ENCODE assay signal across 27 cellular contexts in genomic region chr3:3686907-3687648, GRCh38.
"Had no signal": no experiment of that assay in that cellular context is flagged by ENCODE, and none has a peak within 500 bp of the region (broad histone marks: within the 10 kb centered on the region; RNA-seq: fewer than 3 reads in every experiment).

No MANE protein-coding gene starts in this region.

- ATAC-seq: activated CD8-positive, alpha-beta memory T cell treated with anti-CD3 and anti-CD28 coated beads, Interleukin-2, amount 10 ng/mL, durations not matched to agents 7 days and 5 days; K562; T-helper 17 cell had no signal

- H3K4me3 ChIP-seq: cardiac muscle cell, K562, PC-9 had no signal

- H3K36me3 ChIP-seq: brain microvascular endothelial cell, cardiac muscle cell had no signal

- H3K36me3 Mint-ChIP-seq: activated CD8-positive, alpha-beta memory T cell treated with anti-CD3 and anti-CD28 coated beads, Interleukin-2, amount 10 ng/mL, durations not matched to agents 7 days and 5 days had no signal

- FAIRE-seq: astrocyte, K562 had no signal

- H3K27me3 Mint-ChIP-seq: activated B cell treated with CpG ODN at 0.5 μM for 24 hours; activated CD4-positive, alpha-beta T cell treated with anti-CD3 and anti-CD28 coated beads, Interleukin-2, amount 10 ng/mL, durations not matched to agents 24 days and 14 days; activated CD8-positive, alpha-beta memory T cell treated with anti-CD3 and anti-CD28 coated beads, Interleukin-2, amount 10 ng/mL, durations not matched to agents 7 days and 5 days; activated naive CD4-positive, alpha-beta T cell treated with anti-CD3 and anti-CD28 coated beads, Interleukin-2, amount 50 U/mL, for 24 hours; activated T-cell treated with anti-CD3 and anti-CD28 coated beads, Interleukin-2, amount 50 U/mL, for 24 hours; T-helper 17 cell had no signal

- H2AFZ ChIP-seq: PC-9 had no signal

- DNase-seq: activated B cell treated with CpG ODN at 0.5 μM for 24 hours; activated CD4-positive, alpha-beta T cell treated with anti-CD3 and anti-CD28 coated beads for 1 hour; activated CD4-positive, alpha-beta T cell treated with anti-CD3 and anti-CD28 coated beads, Interleukin-2, amount 10 ng/mL, durations not matched to agents 24 days and 14 days; activated CD4-positive, alpha-beta T cell treated with anti-CD3 and anti-CD28 coated beads, Interleukin-2, amount 50 U/mL, for 48 hours; activated CD8-positive, alpha-beta memory T cell treated with anti-CD3 and anti-CD28 coated beads, Interleukin-2, amount 10 ng/mL, durations not matched to agents 7 days and 5 days; activated effector memory CD4-positive, alpha-beta T cell treated with Interleukin-2 at 50 U/mL for 16 hours; activated naive CD4-positive, alpha-beta T cell; activated T-cell treated with anti-CD3 and anti-CD28 coated beads, Interleukin-2, amount 50 U/mL, for 24 hours; amygdala; brain microvascular endothelial cell; Karpas-422; NCI-H1105; NCI-H1436; NCI-H1694 treated with DMSO at 0.1 percent for 48 hours; NCI-H2029 treated with DMSO at 0.1 percent for 48 hours; NCI-H510A treated with DMSO at 0.1 percent for 48 hours; NCI-H69; NK-92 treated with Interleukin-12 subunit alpha and Interleukin-12 subunit beta, amount 100 ng/mL, for 24 hours; PC-9; SIG-M5; T-helper 17 cell; T-helper 9 cell had no signal

- H3K4me2 ChIP-seq: PC-9 had no signal

- H3K9me3 Mint-ChIP-seq: activated B cell treated with CpG ODN at 0.5 μM for 24 hours; activated CD4-positive, alpha-beta T cell treated with anti-CD3 and anti-CD28 coated beads, Interleukin-2, amount 10 ng/mL, durations not matched to agents 24 days and 14 days; activated T-cell treated with anti-CD3 and anti-CD28 coated beads, Interleukin-2, amount 50 U/mL, for 24 hours; activated T-helper 1 cell treated with anti-CD3 and anti-CD28 coated beads, Interleukin-12 subunit alpha, Interleukin-12 subunit beta, Interleukin-2, Interleukin-4 antibody, amounts not matched to agents 30 ng/mL and 10 ng/mL and 1 ng/mL, durations not matched to agents 14 hours and 24 hours and 36 hours had no signal

- H3K4me1 Mint-ChIP-seq: activated B cell treated with CpG ODN at 0.5 μM for 24 hours; activated CD4-positive, alpha-beta T cell treated with anti-CD3 and anti-CD28 coated beads, Interleukin-2, amount 10 ng/mL, durations not matched to agents 24 days and 14 days; activated CD8-positive, alpha-beta memory T cell treated with anti-CD3 and anti-CD28 coated beads, Interleukin-2, amount 10 ng/mL, durations not matched to agents 7 days and 5 days; activated naive CD4-positive, alpha-beta T cell treated with anti-CD3 and anti-CD28 coated beads, Interleukin-2, amount 50 U/mL, for 24 hours; T-helper 17 cell had no signal

- H3K27ac ChIP-seq: brain microvascular endothelial cell, cardiac muscle cell, PC-9 had no signal

- H3K4me3 Mint-ChIP-seq: activated B cell treated with CpG ODN at 0.5 μM for 24 hours; activated CD4-positive, alpha-beta T cell treated with anti-CD3 and anti-CD28 coated beads, Interleukin-2, amount 10 ng/mL, durations not matched to agents 24 days and 14 days; activated CD8-positive, alpha-beta memory T cell treated with anti-CD3 and anti-CD28 coated beads, Interleukin-2, amount 10 ng/mL, durations not matched to agents 7 days and 5 days; activated naive CD4-positive, alpha-beta T cell treated with anti-CD3 and anti-CD28 coated beads, Interleukin-2, amount 50 U/mL, for 24 hours; activated T-cell treated with anti-CD3 and anti-CD28 coated beads, Interleukin-2, amount 50 U/mL, for 24 hours; activated T-helper 1 cell treated with anti-CD3 and anti-CD28 coated beads, Interleukin-12 subunit alpha, Interleukin-12 subunit beta, Interleukin-2, Interleukin-4 antibody, amounts not matched to agents 30 ng/mL and 10 ng/mL and 1 ng/mL, durations not matched to agents 14 hours and 24 hours and 36 hours; T-helper 17 cell had no signal

- H3K27me3 ChIP-seq: brain microvascular endothelial cell had no signal

- H3K27ac Mint-ChIP-seq: activated B cell treated with CpG ODN at 0.5 μM for 24 hours; activated CD4-positive, alpha-beta T cell treated with anti-CD3 and anti-CD28 coated beads, Interleukin-2, amount 10 ng/mL, durations not matched to agents 24 days and 14 days; activated CD8-positive, alpha-beta memory T cell treated with anti-CD3 and anti-CD28 coated beads, Interleukin-2, amount 10 ng/mL, durations not matched to agents 7 days and 5 days; activated naive CD4-positive, alpha-beta T cell treated with anti-CD3 and anti-CD28 coated beads, Interleukin-2, amount 50 U/mL, for 24 hours; activated T-cell treated with anti-CD3 and anti-CD28 coated beads, Interleukin-2, amount 50 U/mL, for 24 hours; activated T-helper 1 cell treated with anti-CD3 and anti-CD28 coated beads, Interleukin-12 subunit alpha, Interleukin-12 subunit beta, Interleukin-2, Interleukin-4 antibody, amounts not matched to agents 30 ng/mL and 10 ng/mL and 1 ng/mL, durations not matched to agents 14 hours and 24 hours and 36 hours; T-helper 17 cell had no signal
